ENCODE assay signal across 12 cellular contexts in the genomic region with DNA sequence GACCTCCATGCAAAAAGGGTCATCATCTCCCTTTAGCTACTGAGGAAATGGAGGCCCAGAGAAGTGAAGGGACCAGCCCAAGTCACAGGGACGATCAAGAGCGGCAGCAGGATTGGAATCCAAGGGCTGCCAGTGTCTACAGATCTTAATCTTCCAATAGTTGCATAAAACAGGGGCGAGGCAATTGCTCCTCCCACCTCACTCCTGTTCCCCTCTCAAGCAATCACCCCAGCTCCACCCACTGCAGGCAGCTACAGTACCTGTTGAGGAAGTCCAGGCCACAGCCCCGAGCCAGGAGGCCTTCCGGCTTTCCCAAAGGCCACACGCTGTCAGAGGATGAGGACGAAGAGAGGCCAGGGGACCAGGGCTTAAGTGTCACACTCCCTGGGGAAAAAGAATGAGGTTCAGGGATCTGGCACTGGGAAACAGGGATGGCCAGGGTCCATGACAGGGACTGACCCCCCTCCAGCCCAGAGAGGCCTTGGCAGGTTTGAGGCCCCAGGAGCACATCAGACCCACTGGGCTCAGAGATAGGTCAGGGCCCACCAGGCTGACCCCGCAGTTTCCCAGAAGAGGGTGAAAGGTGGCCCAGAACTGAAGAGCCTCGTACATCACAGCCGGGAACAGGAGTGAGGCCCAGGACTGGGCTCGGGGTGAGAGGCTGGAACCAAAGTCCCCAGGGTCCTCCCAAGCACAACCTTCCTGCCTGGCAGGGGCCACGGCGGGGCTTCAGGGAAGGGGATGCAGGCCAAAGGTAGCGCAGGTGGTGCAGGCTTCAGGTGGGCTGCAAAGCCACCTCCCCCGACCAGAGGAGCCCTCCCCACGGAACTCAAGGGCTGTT. TPM values are rescaled to one million over a fixed set of nuclear protein-coding genes. Genes with fewer than 3 reads are reported as not detected.
A peak's percentile ranks its signal among the peaks of the same experiment; 100 is the strongest.
DNase-seq lines count a peak whose midpoint lies in the region; ATAC-seq, FAIRE-seq and TF ChIP-seq lines count a peak whose summit lies in the region.
"Had no signal": no experiment of that assay in that cellular context is flagged by ENCODE, and none has a peak within 500 bp of the region (broad histone marks: within the 10 kb centered on the region; RNA-seq: fewer than 3 reads in every experiment).

No MANE protein-coding gene starts in this region.

- H4K5ac ChIP-seq in IMR-90 (ENCODE audit: low read depth, low read length), result no peak overlapping the region

- no peaks in the 10 kb centered on the region for H3K27me3 ChIP-seq in IMR-90 (ENCODE audit: control insufficient read depth, insufficient read depth, low read length)
- no peaks in the 10 kb centered on the region for H3K27me3 ChIP-seq in WERI-Rb-1 (ENCODE audit: insufficient read depth, low read depth, severe bottlenecking)
- H3K27me3 ChIP-seq in spleen (replicated peaks in 1 of 7), result peaks cover 0 to 33% (median 0%) of the 10 kb centered on the region in 7 donors
- H3K27me3 ChIP-seq in naive thymus-derived CD4-positive, alpha-beta T cell (ENCODE audit: control insufficient read depth in 2 of 2, insufficient read depth in 2 of 2, low read length in 2 of 2), result no peaks in the 10 kb centered on the region

- H2AK9ac ChIP-seq in IMR-90 (replicated peaks; ENCODE audit: low read depth, low read length, poor library complexity), result peak overlapping the region; percentile 71

- no peaks in the 10 kb centered on the region; the same call in 1 of the 2 replicates for H4K20me1 ChIP-seq in IMR-90 (ENCODE audit: insufficient read depth, low read length)

- dilution Hi-C loops in IMR-90 (cut with HindIII; ENCODE audit: low sequenced_read_pairs, unreplicated experiment), result no loop called here

- ATAC-seq in IMR-90 (ENCODE audit: low read depth) (no peak), GM18519 (IDR thresholded peaks at IDR 0.05; ENCODE audit: low FRiP score, unreplicated experiment) (no peak), HG02885 (IDR thresholded peaks at IDR 0.05; ENCODE audit: poor library complexity, unreplicated experiment) (no peak)
- ATAC-seq in naive thymus-derived CD4-positive, alpha-beta T cell, result no peak

- no peak overlapping the region for H3K4ac ChIP-seq in IMR-90 (ENCODE audit: low read depth, low read length)

- no peak overlapping the region for H3K14ac ChIP-seq in IMR-90 (replicated peaks; ENCODE audit: low read depth, low read length)

- TF ChIP-seq POLR2A in IMR-90 (IDR thresholded peaks at IDR 0.05; ENCODE audit: low read depth, low read length), result no peak
- no peak for TF ChIP-seq POLR2A in spleen (IDR thresholded peaks at IDR 0.05)

- BruUV-seq in IMR-90 (replicated peaks; lab: Mats Ljungman, UMichigan), result no TSS peak

- TF ChIP-seq CTCF in IMR-90 (conservative IDR thresholded peaks at IDR 0.05; ENCODE audit: low read depth, low read length) (no peak), WERI-Rb-1 (IDR thresholded peaks at IDR 0.05; ENCODE audit: low read depth, low read length) (no peak), kidney (IDR thresholded peaks at IDR 0.05; ENCODE audit: borderline replicate concordance, extremely low read depth, insufficient read depth) (no peak), spleen (IDR thresholded peaks at IDR 0.05 in 8 of 11, conservative IDR thresholded peaks at IDR 0.05 in 3 of 11) (no peak)

- H3K4me1 ChIP-seq in IMR-90 (ENCODE audit: control insufficient read depth, insufficient read depth, low read length) (peaks cover 17% of the 10 kb centered on the region), kidney (ENCODE audit: control insufficient read depth in 1 of 2, insufficient read depth in 1 of 2, low read depth in 1 of 2, low read length in 2 of 2) (peaks cover 34 to 52% of the 10 kb centered on the region in 2 donors), spleen (peaks cover 6 to 69% (median 45%) of the 10 kb centered on the region in 6 donors)
- peaks cover 4 to 21% of the 10 kb centered on the region in 2 donors for H3K4me1 ChIP-seq in naive thymus-derived CD4-positive, alpha-beta T cell (ENCODE audit: control insufficient read depth in 2 of 2, insufficient read depth in 2 of 2, low read length in 2 of 2)

- H3K4me3 Mint-ChIP-seq in naive thymus-derived CD4-positive, alpha-beta T cell, result peak overlapping the region in 2 of 10 donors; percentile 7 to 19

- in situ Hi-C loops in IMR-90 (cut with MboI; ENCODE audit: low sequenced_read_pairs), result no loop called here

- no peak for TF ChIP-seq RAD21 in IMR-90 (IDR thresholded peaks at IDR 0.05; ENCODE audit: low read length)

- H3K4me1 Mint-ChIP-seq in naive thymus-derived CD4-positive, alpha-beta T cell, result peaks cover 17 to 31% (median 23%) of the 10 kb centered on the region in 7 donors

- H3K79me1 ChIP-seq in IMR-90 (ENCODE audit: low read depth in 1 of 2, low read length in 2 of 2), result peaks cover 0 to 19% of the 10 kb centered on the region in 2 experiments; a peak in 2 of 4 replicates

- no peak overlapping the region for H4K91ac ChIP-seq in IMR-90 (ENCODE audit: insufficient read depth, low read depth, low read length)

- no peak overlapping the region for H3K18ac ChIP-seq in IMR-90 (ENCODE audit: low read depth, low read length)

- H2BK5ac ChIP-seq in IMR-90 (ENCODE audit: low read depth, low read length, poor library complexity, severe bottlenecking), result no peak overlapping the region

- H3K9ac ChIP-seq in IMR-90 (ENCODE audit: low read depth, low read length) (no peak overlapping the region), kidney (ENCODE audit: low read length in 2 of 2) (peak overlapping the region in 1 of 2 donors; percentile 62)

- 0 out of 2 replicates have a peak overlapping the region, but pooled peaks have one; percentile 30 for H2BK20ac ChIP-seq in IMR-90 (ENCODE audit: low read depth, low read length)

- H3K56ac ChIP-seq in IMR-90 (ENCODE audit: extremely low read depth, insufficient read depth, low read length), result no peak overlapping the region

- H3K9me3 Mint-ChIP-seq in naive thymus-derived CD4-positive, alpha-beta T cell, result no peaks in the 10 kb centered on the region

- no peak overlapping the region for H3K27ac ChIP-seq in IMR-90 (ENCODE audit: insufficient read depth, low read length)
- H3K27ac ChIP-seq in WERI-Rb-1, result peak overlapping the region; percentile 65
- H3K27ac ChIP-seq in kidney (ENCODE audit: low read depth in 2 of 2, low read length in 2 of 2), result peak overlapping the region; percentile 86 to 91
- peak overlapping the region; percentile 41 to 87 (median 76) for H3K27ac ChIP-seq in spleen
- no peak overlapping the region for H3K27ac ChIP-seq in naive thymus-derived CD4-positive, alpha-beta T cell (ENCODE audit: low read depth, low read length)

- CTCF ChIA-PET in IMR-90 (lab: Yijun Ruan, JAX), result no interaction called here
- CTCF ChIA-PET in naive thymus-derived CD4-positive, alpha-beta T cell (lab: Charles Lee), result interaction anchor here (0.7 to 1.2 kb wide), 2 partner anchors 26 to 31 kb away, joined by 3 to 7 read pairs; no protein-coding TSS in a partner anchor

- H2BK15ac ChIP-seq in IMR-90 (ENCODE audit: low read depth, low read length), result no peak overlapping the region

- DNase-seq in IMR-90, result no peak
- DNase-seq in WERI-Rb-1, result peak; percentile 43
- DNase-seq in kidney, result peak; percentile 91
- no peak for DNase-seq in spleen
- DNase-seq in activated CD8-positive, alpha-beta memory T cell treated with anti-CD3 and anti-CD28 coated beads for 24 hours, result no peak
- no peak for DNase-seq in naive thymus-derived CD4-positive, alpha-beta T cell
- DNase-seq: NCI-H1105 treated with DMSO at 0.1 percent for 48 hours, retina had no signal

- peaks cover 14% of the 10 kb centered on the region for H3K9me1 ChIP-seq in IMR-90 (ENCODE audit: insufficient read depth, low read length)

- H2BK120ac ChIP-seq in IMR-90 (ENCODE audit: low read depth, low read length), result peak overlapping the region; percentile 27; the same call in 1 of the 2 replicates

- FAIRE-seq in kidney (lab: Jason Lieb, UNC), result no peak

- WGBS in IMR-90 (ENCODE audit: extremely low coverage in 2 of 2, insufficient read length in 1 of 2), 2 experiments, result 93% methylated on average over 3 of the region's 16 CpGs; no CpG with 5 or more reads in 1 of the 2 experiments
- 46 to 57% (median 56%) methylated on average over 9 to 16 of the region's 16 CpGs for WGBS in spleen, 5 donors

- H3K36me3 ChIP-seq in IMR-90 (ENCODE audit: control insufficient read depth, insufficient read depth, low read length) (peaks cover 29% of the 10 kb centered on the region), WERI-Rb-1 (peaks cover 19% of the 10 kb centered on the region), kidney (ENCODE audit: control insufficient read depth in 1 of 2, insufficient read depth in 2 of 2, low read length in 2 of 2) (peaks cover 9 to 39% of the 10 kb centered on the region in 2 donors), spleen (peaks cover 0 to 13% (median 0%) of the 10 kb centered on the region in 6 donors)
- no peaks in the 10 kb centered on the region for H3K36me3 ChIP-seq in naive thymus-derived CD4-positive, alpha-beta T cell (ENCODE audit: control insufficient read depth in 2 of 3, insufficient read depth in 3 of 3, low read length in 3 of 3)

- peak overlapping the region; percentile 67; the same call in 1 of the 2 replicates for H2AK5ac ChIP-seq in IMR-90 (ENCODE audit: low read depth, low read length)

- peak overlapping the region in 1 of 9 donors; percentile 83 for H3K27ac Mint-ChIP-seq in naive thymus-derived CD4-positive, alpha-beta T cell

- H3K4me3 ChIP-seq in IMR-90 (ENCODE audit: insufficient read depth, low read depth, low read length) (no peak overlapping the region), WERI-Rb-1 (ENCODE audit: low read depth, low read length) (no peak overlapping the region), kidney (ENCODE audit: low read length in 2 of 2) (no peak overlapping the region), spleen (no peak overlapping the region)
- H3K4me3 ChIP-seq in naive thymus-derived CD4-positive, alpha-beta T cell (ENCODE audit: low read length), result no peak overlapping the region
- H3K4me3 ChIP-seq: coronary artery had no signal

- peaks cover 0 to 7% (median 0%) of the 10 kb centered on the region in 5 donors for H3K27me3 Mint-ChIP-seq in naive thymus-derived CD4-positive, alpha-beta T cell

- POLR2A ChIA-PET in IMR-90 (lab: Charles Lee; ENCODE audit: unreplicated experiment), result no interaction called here
- POLR2A ChIA-PET in naive thymus-derived CD4-positive, alpha-beta T cell (lab: Charles Lee), result no interaction called here

- peak overlapping the region; percentile 73 for H2AFZ ChIP-seq in IMR-90 (replicated peaks; ENCODE audit: low read length, poor library complexity)

- H3K23ac ChIP-seq in IMR-90 (ENCODE audit: low read depth, low read length), result no peak overlapping the region

- no peak overlapping the region for H4K8ac ChIP-seq in IMR-90 (ENCODE audit: low read depth in 2 of 2, low read length in 2 of 2)

- intact Hi-C loops in IMR-90 (cut with micrococcal nuclease) (no loop called here), kidney (cut with DNase I) (no loop called here), spleen (cut with DNase I; ENCODE audit: low total_unique reads) (no loop called here)
- intact Hi-C loops in naive thymus-derived CD4-positive, alpha-beta T cell (cut with micrococcal nuclease), result no loop called here

- no peaks in the 10 kb centered on the region for H3K36me3 Mint-ChIP-seq in naive thymus-derived CD4-positive, alpha-beta T cell

- H3K4me2 ChIP-seq in IMR-90 (ENCODE audit: low read depth, low read length), result no peak overlapping the region

- H3K9me3 ChIP-seq in IMR-90 (ENCODE audit: control insufficient read depth, insufficient read depth, low read length) (no peaks in the 10 kb centered on the region), WERI-Rb-1 (ENCODE audit: severe bottlenecking) (no peaks in the 10 kb centered on the region), kidney (ENCODE audit: control insufficient read depth in 1 of 2, low read length in 2 of 2) (no peaks in the 10 kb centered on the region), spleen (no peaks in the 10 kb centered on the region)
- no peaks in the 10 kb centered on the region for H3K9me3 ChIP-seq in naive thymus-derived CD4-positive, alpha-beta T cell (ENCODE audit: control insufficient read depth in 2 of 3, low read length in 3 of 3)

RNA-seq across cellular contexts. Expression of a gene that starts 16.4 kb away (rescaled TPM):
- total RNA-seq in IMR-90 (2012; rRNA removed) (not detected in 2 replicates), kidney (31.1 TPM), spleen (100 to 1,000 TPM in 4 of 7 donors, 10 to 100 TPM in 3; 93.5 to 138 (median 101) TPM)
- polyA plus RNA-seq in IMR-90 (2012; rRNA removed) (0.15 and 0.24 TPM in 2 replicates), kidney (ENCODE audit: insufficient read depth, low read depth, low replicate concordance) (9.1 TPM), spleen (10 to 100 TPM; 38.7 to 65.8 (median 51.1) TPM)
- polyA plus RNA-seq in IMR-90 (2012; cell fraction: cytosol; rRNA removed), result 0.08 and 0.34 TPM in 2 replicates
- polyA plus RNA-seq in IMR-90 (2012; cell fraction: nucleus; rRNA removed; ENCODE audit: low replicate concordance), result 0.91 and 1.7 TPM in 2 replicates
- total RNA-seq in naive thymus-derived CD4-positive, alpha-beta T cell, result 100 to 1,000 TPM; 146 to 223 (median 203) TPM
- 100 to 1,000 TPM; 350 to 449 TPM for polyA plus RNA-seq in naive thymus-derived CD4-positive, alpha-beta T cell
- total RNA-seq: SK-MEL-5 had no signal

RNA-seq across cellular contexts. Expression of a gene that starts 16.7 kb away (rescaled TPM):
- total RNA-seq in IMR-90 (2012; rRNA removed), result 6.1 TPM in 2 replicates
- 18.4 and 19.8 TPM in 2 replicates for polyA plus RNA-seq in IMR-90 (2012; rRNA removed)
- polyA plus RNA-seq in IMR-90 (2012; cell fraction: cytosol; rRNA removed), result 9.8 and 18.6 TPM in 2 replicates
- 23.8 and 66.7 TPM in 2 replicates for polyA plus RNA-seq in IMR-90 (2012; cell fraction: nucleus; rRNA removed; ENCODE audit: low replicate concordance)
- 42.3 TPM for total RNA-seq in kidney
- polyA plus RNA-seq in kidney (ENCODE audit: insufficient read depth, low read depth, low replicate concordance), result 32.4 TPM
- total RNA-seq in spleen, result 10 to 100 TPM in 4 of 7 donors, 1 to 10 TPM in 3; 6.9 to 12.5 (median 11.3) TPM
- polyA plus RNA-seq in spleen, result 1 to 10 TPM; 2.5 to 9.1 (median 5.7) TPM
- total RNA-seq in naive thymus-derived CD4-positive, alpha-beta T cell, result 1 to 10 TPM in 1 of 5 experiments, under 1 TPM in 3, not detected in 1; 0.13 to 1.0 (median 0.57) TPM
- polyA plus RNA-seq in naive thymus-derived CD4-positive, alpha-beta T cell, result under 1 TPM in 1 of 2 donors, not detected in 1; 0.69 TPM

RNA-seq across cellular contexts. Expression of a gene that starts 57.7 kb away (rescaled TPM):
- total RNA-seq in IMR-90 (2012; rRNA removed) (4.7 and 6.1 TPM in 2 replicates), kidney (68.5 TPM), spleen (10 to 100 TPM; 13.2 to 35.7 (median 22.4) TPM)
- polyA plus RNA-seq in IMR-90 (2012; rRNA removed) (47.3 and 59.2 TPM in 2 replicates), kidney (ENCODE audit: insufficient read depth, low read depth, low replicate concordance) (29.5 TPM), spleen (10 to 100 TPM in 1 of 3 donors, 1 to 10 TPM in 2; 4.6 to 13.7 (median 4.8) TPM)
- polyA plus RNA-seq in IMR-90 (2012; cell fraction: cytosol; rRNA removed), result 34.5 and 61.4 TPM in 2 replicates
- polyA plus RNA-seq in IMR-90 (2012; cell fraction: nucleus; rRNA removed; ENCODE audit: low replicate concordance), result 18.1 and 44.7 TPM in 2 replicates
- 1 to 10 TPM in 1 of 5 experiments, under 1 TPM in 3, not detected in 1; 0.27 to 1.6 (median 0.62) TPM for total RNA-seq in naive thymus-derived CD4-positive, alpha-beta T cell
- polyA plus RNA-seq in naive thymus-derived CD4-positive, alpha-beta T cell, result not detected

Comparison
In these comparisons a context has a peak if more than half of its experiments do, and no peak if none do; other contexts are left out.
1. DNase-seq: peak in WERI-Rb-1 (single experiment) and kidney (single experiment); none in IMR-90 (single experiment), spleen (single experiment), activated CD8-positive, alpha-beta memory T cell treated with anti-CD3 and anti-CD28 coated beads for 24 hours (single experiment) and naive thymus-derived CD4-positive, alpha-beta T cell (0 of 9).
2. H3K27ac ChIP-seq: peak in WERI-Rb-1 (single experiment), kidney (2 of 2) and spleen (8 of 8); none in IMR-90 (single experiment) and naive thymus-derived CD4-positive, alpha-beta T cell (single experiment).
3. RNA of a gene that starts 16.4 kb away (total RNA-seq): 146 to 223 TPM in naive thymus-derived CD4-positive, alpha-beta T cell, 93.5 to 138 TPM in spleen and 31.1 TPM in kidney (single experiment); not detected in IMR-90; every median in the first group is over 10 times any median in the second.